Comparison of ENCODE assay signal across 9 cellular contexts in genomic region chr1:22704440-22705067, GRCh38. TPM values are rescaled to one million over a fixed set of nuclear protein-coding genes. Genes with fewer than 3 reads are reported as not detected.
A peak's percentile ranks its signal among the peaks of the same experiment; 100 is the strongest.
DNase-seq lines count a peak whose midpoint lies in the region; ATAC-seq and TF ChIP-seq lines count a peak whose summit lies in the region.
"Had no signal": no experiment of that assay in that cellular context is flagged by ENCODE, and none has a peak within 500 bp of the region (broad histone marks: within the 10 kb centered on the region; RNA-seq: fewer than 3 reads in every experiment).

No MANE protein-coding gene starts in this region.

- no peaks in the 10 kb centered on the region for H3K9me3 ChIP-seq in OCI-LY7 (ENCODE audit: low read length)
- no peaks in the 10 kb centered on the region for H3K9me3 ChIP-seq in esophagus muscularis mucosa

- H3K79me2 ChIP-seq in OCI-LY7 (ENCODE audit: insufficient read depth, low read depth, low read length) = no peaks in the 10 kb centered on the region

- CTCF ChIA-PET in OCI-LY7 (lab: Charles Lee; ENCODE audit: unreplicated experiment) = interaction anchor here (1.7 kb wide), 1 partner anchor 261 kb away, joined by 4 read pairs; no protein-coding TSS in a partner anchor

- no peaks in the 10 kb centered on the region for H3K9me2 ChIP-seq in OCI-LY7 (ENCODE audit: insufficient read depth, low read length)

- H3K36me3 ChIP-seq in OCI-LY7 (ENCODE audit: insufficient read depth, low read length) = no peaks in the 10 kb centered on the region
- no peaks in the 10 kb centered on the region for H3K36me3 ChIP-seq in esophagus muscularis mucosa

- H3K36me3 Mint-ChIP-seq in naive B cell = no peaks in the 10 kb centered on the region

- H3K4me3 ChIP-seq in OCI-LY7 (ENCODE audit: low read depth, low read length, poor library complexity, severe bottlenecking) = no peak overlapping the region
- no peak overlapping the region for H3K4me3 ChIP-seq in esophagus muscularis mucosa

- DNase-seq in EH (ENCODE audit: low read depth) (peak; percentile 90), HUDEP-2 (lab: John Stamatoyannopoulos, UW; ENCODE audit: unreplicated experiment in 76 of 76) (peak in 67 of 76 experiments; percentile 6 to 83 (median 49)), OCI-LY7 (ENCODE audit: low spot score) (peak; percentile 75), activated T-cell treated with anti-CD3 and anti-CD28 coated beads for 24 hours (ENCODE audit: low read depth) (peak; percentile 76), esophagus muscularis mucosa (ENCODE audit: extremely low spot score) (peak; percentile 96), naive B cell (peak; percentile 42)
- DNase-seq in stimulated activated CD8-positive, alpha-beta memory T cell treated with anti-CD3 and anti-CD28 coated beads, Interleukin-7, amount 100 ng/mL, for 24 hours (ENCODE audit: low read depth) = peak; percentile 63

- H3K4me3 Mint-ChIP-seq in naive B cell = no peak overlapping the region
- H3K4me3 Mint-ChIP-seq: dendritic cell treated with granulocyte-macrophage colony-stimulating factor and Interleukin-4, amounts not matched to agents 40 ng/mL and 50 ng/mL, for 4 days had no signal

- peak; percentile 81 for TF ChIP-seq CTCF in OCI-LY7 (conservative IDR thresholded peaks at IDR 0.05; ENCODE audit: low read length)
- peak; percentile 89 to 90 (median 90) for TF ChIP-seq CTCF in esophagus muscularis mucosa (IDR thresholded peaks at IDR 0.05)

- H3K4me2 ChIP-seq in OCI-LY7 (ENCODE audit: low read length) = no peak overlapping the region

- no peaks in the 10 kb centered on the region for H4K20me1 ChIP-seq in OCI-LY7 (ENCODE audit: insufficient read depth, low read length)

- H3K4me1 Mint-ChIP-seq in naive B cell = peaks cover 0 to 10% (median 8%) of the 10 kb centered on the region in 3 donors

- H3K27ac Mint-ChIP-seq in naive B cell = no peak overlapping the region

- peaks cover 0 to 3% (median 0%) of the 10 kb centered on the region in 7 donors for H3K9me3 Mint-ChIP-seq in naive B cell
- H3K9me3 Mint-ChIP-seq: dendritic cell treated with granulocyte-macrophage colony-stimulating factor and Interleukin-4, amounts not matched to agents 40 ng/mL and 50 ng/mL, for 4 days had no signal

- 83% methylated on average over 2 of the region's 2 CpGs for WGBS in esophagus muscularis mucosa

- TF ChIP-seq EP300 in esophagus muscularis mucosa (IDR thresholded peaks at IDR 0.05) = no peak

- H3K27me3 ChIP-seq in esophagus muscularis mucosa = peaks cover 0 to 13% (median 0%) of the 10 kb centered on the region in 4 donors

- ATAC-seq in naive B cell (ENCODE audit: low read depth in 2 of 2) (peak in 1 of 2 donors; percentile 41), HG02938 (IDR thresholded peaks at IDR 0.05; ENCODE audit: unreplicated experiment) (no peak)

- BruUV-seq in OCI-LY7 (replicated peaks; lab: Mats Ljungman, UMichigan) = no TSS peak

- no peaks in the 10 kb centered on the region for H3K4me1 ChIP-seq in OCI-LY7 (ENCODE audit: insufficient read depth, low read length, poor library complexity, severe bottlenecking)
- H3K4me1 ChIP-seq in esophagus muscularis mucosa = peaks cover 0 to 1% (median 0%) of the 10 kb centered on the region in 4 donors

- no peak overlapping the region for H2AFZ ChIP-seq in OCI-LY7 (ENCODE audit: low read length)

- intact Hi-C loops in OCI-LY7 (cut with micrococcal nuclease; ENCODE audit: unreplicated experiment) (loop anchor here (1.0 kb wide), 2 partner anchors 185 to 226 kb away; no protein-coding TSS in a partner anchor), esophagus muscularis mucosa (cut with DNase I) (loop anchor here (2.0 to 5.0 kb wide), 2 partner anchors 183 to 226 kb away; no protein-coding TSS in a partner anchor)

- H3K27ac ChIP-seq in OCI-LY7 (ENCODE audit: low read depth, low read length, poor library complexity, severe bottlenecking) (no peak overlapping the region), esophagus muscularis mucosa (replicated peaks in 1 of 4) (no peak overlapping the region)

- H3K27me3 Mint-ChIP-seq in naive B cell = peaks cover 43 to 56% (median 53%) of the 10 kb centered on the region in 3 donors

- no peak for TF ChIP-seq POLR2A in esophagus muscularis mucosa (IDR thresholded peaks at IDR 0.05; ENCODE audit: low read depth)

- POLR2A ChIA-PET in OCI-LY7 (lab: Charles Lee) = no interaction called here

RNA-seq across cellular contexts. Expression of gene EPHB2, which starts 6.1 kb away (rescaled TPM):
- 0.62 TPM in 1 of 2 replicates, not detected in the other for total RNA-seq in OCI-LY7 (2014; rRNA removed; shearing (Covaris generic))
- 0.53 and 0.59 TPM in 2 replicates for total RNA-seq in OCI-LY7 (2022)
- 1 to 10 TPM; 1.5 to 3.3 (median 1.9) TPM for total RNA-seq in esophagus muscularis mucosa
- polyA plus RNA-seq in naive B cell (ENCODE audit: low read depth in 6 of 6) = under 1 TPM in 1 of 6 donors, not detected in 5; 0.08 TPM

RNA-seq across cellular contexts. Expression of gene C1QB, which starts 51.5 kb away (rescaled TPM):
- not detected in 2 replicates for total RNA-seq in OCI-LY7 (2014; rRNA removed; shearing (Covaris generic))
- total RNA-seq in OCI-LY7 (2022) (not detected in 2 replicates), esophagus muscularis mucosa (100 to 1,000 TPM; 254 to 583 (median 288) TPM)
- polyA plus RNA-seq in naive B cell (ENCODE audit: low read depth in 6 of 6) = not detected

Comparison
In these comparisons a context has a peak if more than half of its experiments do, and no peak if none do; other contexts are left out.
1. DNase-seq: peak in every context shown above with its lines; median percentile 96 in esophagus muscularis mucosa; 90 in EH; 76 in activated T-cell treated with anti-CD3 and anti-CD28 coated beads for 24 hours; 75 in OCI-LY7; 63 in stimulated activated CD8-positive, alpha-beta memory T cell treated with anti-CD3 and anti-CD28 coated beads, Interleukin-7, amount 100 ng/mL, for 24 hours; 49 in HUDEP-2; 42 in naive B cell.
2. RNA of gene C1QB, which starts 51.5 kb away (total RNA-seq): 254 to 583 TPM in esophagus muscularis mucosa; not detected in OCI-LY7; every median in the first group is over 100 times any median in the second.